Comparison of ENCODE assay signal across 26 cellular contexts in genomic region chr14:47919994-47920393, GRCh38.
"Had no signal": no experiment of that assay in that cellular context is flagged by ENCODE, and none has a peak within 500 bp of the region (broad histone marks: within the 10 kb centered on the region; RNA-seq: fewer than 3 reads in every experiment).

No MANE protein-coding gene starts in this region.

- H3K27ac ChIP-seq: breast epithelium had no signal

- H3K27ac Mint-ChIP-seq: activated B cell treated with CpG ODN at 0.5 μM for 24 hours; activated CD4-positive, alpha-beta T cell treated with anti-CD3 and anti-CD28 coated beads, Interleukin-2, amount 10 ng/mL, durations not matched to agents 24 days and 14 days; activated CD8-positive, alpha-beta memory T cell treated with anti-CD3 and anti-CD28 coated beads, Interleukin-2, amount 10 ng/mL, durations not matched to agents 7 days and 5 days; activated naive CD4-positive, alpha-beta T cell treated with anti-CD3 and anti-CD28 coated beads, Interleukin-2, amount 50 U/mL, for 24 hours; activated T-cell treated with anti-CD3 and anti-CD28 coated beads, Interleukin-2, amount 50 U/mL, for 24 hours; activated T-helper 1 cell treated with anti-CD3 and anti-CD28 coated beads, Interleukin-12 subunit alpha, Interleukin-12 subunit beta, Interleukin-2, Interleukin-4 antibody, amounts not matched to agents 30 ng/mL and 10 ng/mL and 1 ng/mL, durations not matched to agents 14 hours and 24 hours and 36 hours; IgD-negative memory B cell; T-helper 17 cell had no signal

- H3K36me3 Mint-ChIP-seq: activated CD8-positive, alpha-beta memory T cell treated with anti-CD3 and anti-CD28 coated beads, Interleukin-2, amount 10 ng/mL, durations not matched to agents 7 days and 5 days; activated naive CD4-positive, alpha-beta T cell treated with anti-CD3 and anti-CD28 coated beads, Interleukin-2, amount 50 U/mL, for 24 hours; IgD-negative memory B cell had no signal

- H3K27me3 Mint-ChIP-seq: activated B cell treated with CpG ODN at 0.5 μM for 24 hours; activated CD4-positive, alpha-beta T cell treated with anti-CD3 and anti-CD28 coated beads, Interleukin-2, amount 10 ng/mL, durations not matched to agents 24 days and 14 days; activated CD8-positive, alpha-beta memory T cell treated with anti-CD3 and anti-CD28 coated beads, Interleukin-2, amount 10 ng/mL, durations not matched to agents 7 days and 5 days; activated naive CD4-positive, alpha-beta T cell treated with anti-CD3 and anti-CD28 coated beads, Interleukin-2, amount 50 U/mL, for 24 hours; activated T-cell treated with anti-CD3 and anti-CD28 coated beads, Interleukin-2, amount 50 U/mL, for 24 hours; IgD-negative memory B cell; T-helper 17 cell had no signal

- H3K9me3 ChIP-seq: MG63 had no signal

- H3K4me1 ChIP-seq: breast epithelium had no signal

- H3K4me3 ChIP-seq: breast epithelium, MG63 had no signal

- H3K36me3 ChIP-seq: breast epithelium, MG63 had no signal

- H3K4me1 Mint-ChIP-seq: activated CD4-positive, alpha-beta T cell treated with anti-CD3 and anti-CD28 coated beads, Interleukin-2, amount 10 ng/mL, durations not matched to agents 24 days and 14 days; activated CD8-positive, alpha-beta memory T cell treated with anti-CD3 and anti-CD28 coated beads, Interleukin-2, amount 10 ng/mL, durations not matched to agents 7 days and 5 days; activated naive CD4-positive, alpha-beta T cell treated with anti-CD3 and anti-CD28 coated beads, Interleukin-2, amount 50 U/mL, for 24 hours; T-helper 17 cell had no signal

- DNase-seq: activated B cell treated with CpG ODN at 0.5 μM for 24 hours; activated CD4-positive, alpha-beta T cell treated with anti-CD3 and anti-CD28 coated beads for 1 hour; activated CD4-positive, alpha-beta T cell treated with anti-CD3 and anti-CD28 coated beads, Interleukin-2, amount 10 ng/mL, durations not matched to agents 24 days and 14 days; activated CD4-positive, alpha-beta T cell treated with anti-CD3 and anti-CD28 coated beads, Interleukin-2, amount 50 U/mL, for 48 hours; activated CD8-positive, alpha-beta memory T cell treated with anti-CD3 and anti-CD28 coated beads, Interleukin-2, amount 10 ng/mL, durations not matched to agents 7 days and 5 days; activated effector memory CD4-positive, alpha-beta T cell treated with Interleukin-2 at 50 U/mL for 16 hours; activated naive CD4-positive, alpha-beta T cell; activated T-cell treated with anti-CD3 and anti-CD28 coated beads, Interleukin-2, amount 50 U/mL, for 24 hours; KG1; MG63; MV-4-11; NCI-H1092 treated with DMSO at 0.1 percent for 48 hours; NCI-H1436; NCI-H1694 treated with DMSO at 0.1 percent for 48 hours; NCI-H2029 treated with DMSO at 0.1 percent for 48 hours; NCI-H345; NCI-H510A; NCI-H526 treated with DMSO at 0.1 percent for 48 hours; PC-3; SIG-M5; T-helper 17 cell; T-helper 9 cell had no signal

- ATAC-seq: activated CD8-positive, alpha-beta memory T cell treated with anti-CD3 and anti-CD28 coated beads, Interleukin-2, amount 10 ng/mL, durations not matched to agents 7 days and 5 days; PC-3; T-helper 17 cell had no signal

- H3K9me3 Mint-ChIP-seq: activated CD4-positive, alpha-beta T cell treated with anti-CD3 and anti-CD28 coated beads, Interleukin-2, amount 10 ng/mL, durations not matched to agents 24 days and 14 days; activated naive CD4-positive, alpha-beta T cell treated with anti-CD3 and anti-CD28 coated beads, Interleukin-2, amount 50 U/mL, for 24 hours; activated T-helper 1 cell treated with anti-CD3 and anti-CD28 coated beads, Interleukin-12 subunit alpha, Interleukin-12 subunit beta, Interleukin-2, Interleukin-4 antibody, amounts not matched to agents 30 ng/mL and 10 ng/mL and 1 ng/mL, durations not matched to agents 14 hours and 24 hours and 36 hours; IgD-negative memory B cell had no signal

- H3K4me3 Mint-ChIP-seq: activated B cell treated with CpG ODN at 0.5 μM for 24 hours; activated CD4-positive, alpha-beta T cell treated with anti-CD3 and anti-CD28 coated beads, Interleukin-2, amount 10 ng/mL, durations not matched to agents 24 days and 14 days; activated CD8-positive, alpha-beta memory T cell treated with anti-CD3 and anti-CD28 coated beads, Interleukin-2, amount 10 ng/mL, durations not matched to agents 7 days and 5 days; activated naive CD4-positive, alpha-beta T cell treated with anti-CD3 and anti-CD28 coated beads, Interleukin-2, amount 50 U/mL, for 24 hours; activated T-cell treated with anti-CD3 and anti-CD28 coated beads, Interleukin-2, amount 50 U/mL, for 24 hours; activated T-helper 1 cell treated with anti-CD3 and anti-CD28 coated beads, Interleukin-12 subunit alpha, Interleukin-12 subunit beta, Interleukin-2, Interleukin-4 antibody, amounts not matched to agents 30 ng/mL and 10 ng/mL and 1 ng/mL, durations not matched to agents 14 hours and 24 hours and 36 hours; IgD-negative memory B cell; T-helper 17 cell had no signal

- H3K27me3 ChIP-seq: breast epithelium, MG63 had no signal
